ENCODE assay signal across 25 cellular contexts in the genomic region with DNA sequence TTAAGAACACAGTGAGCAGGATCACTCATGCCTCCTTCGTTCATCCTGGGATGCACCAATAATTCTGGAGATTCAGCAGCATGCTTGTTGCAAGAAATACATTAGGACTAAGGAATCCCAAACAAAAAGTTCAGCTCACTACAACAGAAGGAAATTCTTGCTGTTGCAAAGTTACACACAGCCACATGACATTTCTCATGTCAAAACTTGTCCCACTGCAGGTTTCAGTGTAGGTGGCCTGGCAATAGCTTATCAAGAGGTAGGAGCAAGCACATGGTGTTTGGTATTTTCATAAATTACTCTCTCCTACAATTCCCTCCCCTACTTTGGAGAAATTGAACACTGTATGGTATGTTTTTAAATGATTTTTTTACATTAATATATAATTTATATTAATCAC.
"Had no signal": no experiment of that assay in that cellular context is flagged by ENCODE, and none has a peak within 500 bp of the region (broad histone marks: within the 10 kb centered on the region; RNA-seq: fewer than 3 reads in every experiment).

No MANE protein-coding gene starts in this region.

- H3K4me3 ChIP-seq: left ventricle myocardium inferior, lung, mucosa of descending colon, ovary, prostate gland, skin epidermis, stomach, testis, thyroid gland, transverse colon, upper lobe of left lung had no signal

- DNase-seq: hippocampal formation; immature natural killer cell; kidney; left colon; left ventricle myocardium inferior; midbrain; mucosa of descending colon; naive thymus-derived CD4-positive, alpha-beta T cell; ovary; posterior cingulate gyrus; right cardiac atrium; stimulated activated CD4-positive, alpha-beta T cell treated with anti-CD3 and anti-CD28 coated beads, Interleukin-12 subunit alpha, Interleukin-12 subunit beta, amount 100 ng/mL, for 4 hours; stimulated activated CD4-positive, alpha-beta T cell treated with anti-CD3 and anti-CD28 coated beads, Interleukin-15, amount 100 ng/mL, for 24 hours; stimulated activated CD4-positive, alpha-beta T cell treated with anti-CD3 and anti-CD28 coated beads, Interleukin-2, amount 100 ng/mL, for 24 hours; stimulated activated CD4-positive, alpha-beta T cell treated with anti-CD3 and anti-CD28 coated beads, Interleukin-4, amount 100 ng/mL, for 1 hour; stimulated activated naive B cell treated with anti-CD40 and anti-IgM and Interleukin-4, amounts not matched to agents 10 μg/mL and 1 μg/mL and 100 μg/mL, for 72 hours; stimulated activated naive CD8-positive, alpha-beta T cell treated with anti-CD3 and anti-CD28 coated beads, Interleukin-15, Interleukin-2, amounts not matched to agents 100 U/mL and 50 U/mL, for 24 hours; stomach; testis; thyroid gland; transverse colon; upper lobe of left lung had no signal
